14 cellular contexts compared by ENCODE assay signal in the genomic region with DNA sequence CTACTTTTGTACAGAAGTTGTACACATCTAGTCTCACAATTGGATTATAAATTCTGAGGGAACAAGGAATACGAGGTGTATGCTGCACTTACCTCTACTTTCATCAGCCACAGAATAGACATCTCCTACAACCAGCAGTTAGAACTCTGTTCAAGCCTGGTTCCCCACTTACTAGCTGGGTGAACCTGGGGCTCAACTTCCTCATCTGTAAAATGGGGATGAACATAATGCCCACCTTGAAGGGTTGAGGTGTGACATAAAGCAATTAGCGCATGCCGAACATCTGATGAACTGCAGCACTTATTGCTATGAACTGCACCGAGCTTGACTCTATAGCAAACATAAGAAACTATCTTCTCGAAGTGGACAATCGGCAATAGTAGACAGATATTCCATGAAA. TPM values are rescaled to one million over a fixed set of nuclear protein-coding genes. Genes with fewer than 3 reads are reported as not detected.
DNase-seq lines count a peak whose midpoint lies in the region; ATAC-seq and TF ChIP-seq lines count a peak whose summit lies in the region.
"Had no signal": no experiment of that assay in that cellular context is flagged by ENCODE, and none has a peak within 500 bp of the region (broad histone marks: within the 10 kb centered on the region; RNA-seq: fewer than 3 reads in every experiment).

No MANE protein-coding gene starts in this region.

- H3K4me1 ChIP-seq in ACC112 (ENCODE audit: control insufficient read depth, insufficient read depth, low read length, unreplicated experiment), result peaks cover 66% of the 10 kb centered on the region
- H3K4me1 ChIP-seq in SJCRH30, result peaks cover 18% of the 10 kb centered on the region
- peaks cover 26 to 86% (median 64%) of the 10 kb centered on the region in 3 donors for H3K4me1 ChIP-seq in esophagus squamous epithelium
- peaks cover 50% of the 10 kb centered on the region for H3K4me1 ChIP-seq in stomach smooth muscle (ENCODE audit: control insufficient read depth, insufficient read depth, low read length)

- H3K4me3 ChIP-seq in ACC112 (ENCODE audit: low read depth, low read length) (no peak overlapping the region; the same call in 1 of the 2 replicates), SJCRH30 (no peak overlapping the region), esophagus squamous epithelium (no peak overlapping the region), stomach smooth muscle (ENCODE audit: low read length in 2 of 2) (no peak overlapping the region)

- no peak for TF ChIP-seq POLR2A in esophagus squamous epithelium (IDR thresholded peaks at IDR 0.05)

- WGBS in esophagus squamous epithelium, 2 donors, result 96 to 98% methylated on average over 4 to 6 of the region's 6 CpGs

- H3K27me3 ChIP-seq in ACC112 (ENCODE audit: insufficient read depth, low read length), result no peaks in the 10 kb centered on the region
- H3K27me3 ChIP-seq in SJCRH30, result no peaks in the 10 kb centered on the region
- H3K27me3 ChIP-seq in esophagus squamous epithelium, result no peaks in the 10 kb centered on the region
- H3K27me3 ChIP-seq in stomach smooth muscle (ENCODE audit: control insufficient read depth in 1 of 2, insufficient read depth in 2 of 2, low read length in 2 of 2), result no peaks in the 10 kb centered on the region
- H3K27me3 ChIP-seq: BE2C had no signal

- intact Hi-C loops in esophagus squamous epithelium (cut with DNase I), result loop anchor here (10.0 kb wide), 1 partner anchor 107 kb away; a partner anchor contains a TSS

- no peak overlapping the region for H3K9ac ChIP-seq in stomach smooth muscle (ENCODE audit: low read length in 2 of 2)

- peaks cover 44% of the 10 kb centered on the region for H3K79me2 ChIP-seq in ACC112 (ENCODE audit: control insufficient read depth, insufficient read depth, low read length, unreplicated experiment)

- H3K27ac ChIP-seq in ACC112 (ENCODE audit: low read depth, low read length) (peak overlapping the region; percentile 98), SJCRH30 (peak overlapping the region; percentile 70), esophagus squamous epithelium (peak overlapping the region in 3 of 4 donors; percentile 71 to 83 (median 81)), stomach smooth muscle (ENCODE audit: low read length) (peak overlapping the region; percentile 11)

- H3K36me3 ChIP-seq in ACC112 (ENCODE audit: insufficient read depth, low read length) (peaks cover 14% of the 10 kb centered on the region; the same call in 1 of the 2 replicates), SJCRH30 (peaks cover 7% of the 10 kb centered on the region; the same call in 1 of the 2 replicates), esophagus squamous epithelium (peaks cover 0 to 4% (median 0%) of the 10 kb centered on the region in 3 donors), stomach smooth muscle (ENCODE audit: control insufficient read depth in 2 of 2, insufficient read depth in 2 of 2, low read length in 2 of 2) (peaks cover 2 to 3% of the 10 kb centered on the region in 2 donors)

- TF ChIP-seq CTCF in esophagus squamous epithelium (IDR thresholded peaks at IDR 0.05), result no peak

- H3K9me3 ChIP-seq in SJCRH30 (replicated peaks), result no peaks in the 10 kb centered on the region
- no peaks in the 10 kb centered on the region for H3K9me3 ChIP-seq in esophagus squamous epithelium
- no peaks in the 10 kb centered on the region for H3K9me3 ChIP-seq in stomach smooth muscle (ENCODE audit: control insufficient read depth in 2 of 2, low read length in 2 of 2)
- H3K9me3 ChIP-seq: BE2C had no signal

- ATAC-seq in GM19455 (IDR thresholded peaks at IDR 0.05; ENCODE audit: unreplicated experiment), result no peak
- ATAC-seq: CD8-positive, alpha-beta T cell; PC-3 had no signal

- no peak overlapping the region for H2AFZ ChIP-seq in ACC112 (ENCODE audit: low read length, unreplicated experiment)

- no peak for DNase-seq in SJCRH30
- DNase-seq in esophagus squamous epithelium (lab: John Stamatoyannopoulos, UW), result no peak
- DNase-seq in stimulated activated CD4-positive, alpha-beta T cell treated with anti-CD3 and anti-CD28 coated beads, Interleukin-1b, Interleukin-23, amount 100 ng/mL, for 48 hours, result no peak
- no peak for DNase-seq in stimulated activated CD4-positive, alpha-beta T cell treated with anti-CD3 and anti-CD28 coated beads, Interleukin-15, amount 100 ng/mL, for 24 hours
- DNase-seq: BE2C; CD8-positive, alpha-beta T cell; KBM-7; NCI-H1092 treated with DMSO at 0.1 percent for 48 hours; NCI-H1694 treated with DMSO at 0.1 percent for 48 hours; NCI-H446; PC-3 had no signal

RNA-seq across cellular contexts. Expression of a gene that starts 25.3 kb away (rescaled TPM):
- total RNA-seq in SJCRH30 (2014; rRNA removed; shearing (Covaris generic)), result 109 and 112 TPM in 2 replicates
- 10 to 100 TPM; 39.0 to 79.3 (median 60.1) TPM for total RNA-seq in esophagus squamous epithelium

Comparison
In these comparisons a context has a peak if more than half of its experiments do, and no peak if none do; other contexts are left out.
1. H3K27ac ChIP-seq: peak in every context shown above with its lines; median percentile 98 in ACC112; 81 in esophagus squamous epithelium; 70 in SJCRH30; 11 in stomach smooth muscle.